ENCODE assay signal across 1 cellular context in the genomic region with DNA sequence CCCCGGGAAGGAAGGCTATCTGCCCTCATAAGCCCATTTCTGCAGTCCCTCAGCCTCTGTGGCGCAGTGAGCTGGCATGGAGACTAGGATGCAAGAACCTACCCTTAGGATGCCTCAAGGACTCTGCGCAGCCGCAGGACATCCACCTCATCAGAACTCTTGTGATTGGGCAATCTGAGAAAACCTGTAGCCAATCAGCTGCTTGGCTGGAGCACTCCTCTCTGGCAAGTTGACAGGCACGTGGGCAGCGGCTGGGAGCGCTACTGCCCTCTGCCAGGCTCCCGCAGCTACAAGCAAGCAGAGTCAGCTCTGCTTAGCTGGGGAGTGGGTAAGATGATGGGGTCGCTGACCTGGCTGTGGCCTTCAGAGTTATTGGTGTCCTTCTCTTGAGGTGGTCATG.
TF ChIP-seq lines count a peak whose summit lies in the region.

No MANE protein-coding gene starts in this region.

TF ChIP-seq in K562, 482 proteins besides CTCF, POLR2A, EP300 and RAD21 (continued from another document):
- TF ChIP-seq, protein P1, sequence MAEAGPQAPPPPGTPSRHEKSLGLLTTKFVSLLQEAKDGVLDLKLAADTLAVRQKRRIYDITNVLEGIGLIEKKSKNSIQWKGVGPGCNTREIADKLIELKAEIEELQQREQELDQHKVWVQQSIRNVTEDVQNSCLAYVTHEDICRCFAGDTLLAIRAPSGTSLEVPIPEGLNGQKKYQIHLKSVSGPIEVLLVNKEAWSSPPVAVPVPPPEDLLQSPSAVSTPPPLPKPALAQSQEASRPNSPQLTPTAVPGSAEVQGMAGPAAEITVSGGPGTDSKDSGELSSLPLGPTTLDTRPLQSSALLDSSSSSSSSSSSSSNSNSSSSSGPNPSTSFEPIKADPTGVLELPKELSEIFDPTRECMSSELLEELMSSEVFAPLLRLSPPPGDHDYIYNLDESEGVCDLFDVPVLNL (CRISPR knock-in tag; IDR thresholded peaks at IDR 0.05; ENCODE audit: low read depth), result no peak
- TF ChIP-seq CREB1 (IDR thresholded peaks at IDR 0.05) (no peak), CREB1 (CRISPR knock-in tag; IDR thresholded peaks at IDR 0.05) (no peak), BHLHE40 (IDR thresholded peaks at IDR 0.05; ENCODE audit: low read length) (peak; percentile 92), KDM2B (CRISPR knock-in tag; IDR thresholded peaks at IDR 0.05) (no peak), NFYB (IDR thresholded peaks at IDR 0.05; ENCODE audit: extremely low read depth, insufficient read length) (peak; percentile 61), ZNF589 (CRISPR knock-in tag; IDR thresholded peaks at IDR 0.05; ENCODE audit: low read depth) (no peak), ETV1 (tag; conservative IDR thresholded peaks at IDR 0.05; ENCODE audit: low read depth) (no peak), L3MBTL2 (IDR thresholded peaks at IDR 0.05) (peak; percentile 79), MEIS2 (IDR thresholded peaks at IDR 0.05; ENCODE audit: partially characterized antibody) (peak; percentile 37), MYC (IDR thresholded peaks at IDR 0.05; ENCODE audit: low read depth, low read length) (peak; percentile 70), MYC (CRISPR knock-in tag; IDR thresholded peaks at IDR 0.05; ENCODE audit: borderline replicate concordance, low read depth) (no peak), NFIC (IDR thresholded peaks at IDR 0.05) (peak; percentile 86), SIN3A (IDR thresholded peaks at IDR 0.05; ENCODE audit: borderline replicate concordance in 2 of 2, control insufficient read depth in 1 of 2, low read depth in 2 of 2, low read length in 2 of 2) (0 out of 4 replicates have a peak, but pooled peaks of 1 of the 2 experiments have one; percentile 34), TGIF2 (CRISPR knock-in tag; IDR thresholded peaks at IDR 0.05) (peak; percentile 43; the same call in 1 of the 2 replicates), NBN (IDR thresholded peaks at IDR 0.05; ENCODE audit: low read depth) (no peak), RBM14 (IDR thresholded peaks at IDR 0.05; ENCODE audit: borderline replicate concordance, insufficient read depth, low read depth, low read length) (no peak), RCOR1 (IDR thresholded peaks at IDR 0.05; ENCODE audit: borderline replicate concordance in 1 of 2, low read depth in 2 of 2, low read length in 2 of 2) (peak in 1 of 2 experiments; percentile 84; a peak in 2 of 4 replicates), MTA3 (IDR thresholded peaks at IDR 0.05; ENCODE audit: borderline replicate concordance) (no peak), CEBPB (tag; IDR thresholded peaks at IDR 0.05) (peak; percentile 69)
- TF ChIP-seq, protein P2, sequence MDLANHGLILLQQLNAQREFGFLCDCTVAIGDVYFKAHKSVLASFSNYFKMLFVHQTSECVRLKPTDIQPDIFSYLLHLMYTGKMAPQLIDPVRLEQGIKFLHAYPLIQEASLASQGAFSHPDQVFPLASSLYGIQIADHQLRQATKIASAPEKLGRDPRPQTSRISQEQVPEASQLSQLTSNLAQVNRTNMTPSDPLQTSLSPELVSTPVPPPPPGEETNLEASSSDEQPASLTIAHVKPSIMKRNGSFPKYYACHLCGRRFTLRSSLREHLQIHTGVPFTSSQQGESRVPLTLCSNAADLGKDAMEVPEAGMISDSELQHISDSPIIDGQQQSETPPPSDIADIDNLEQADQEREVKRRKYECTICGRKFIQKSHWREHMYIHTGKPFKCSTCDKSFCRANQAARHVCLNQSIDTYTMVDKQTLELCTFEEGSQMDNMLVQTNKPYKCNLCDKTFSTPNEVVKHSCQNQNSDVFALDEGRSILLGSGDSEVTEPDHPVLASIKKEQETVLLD (IDR thresholded peaks at IDR 0.05), result peak; percentile 76; the same call in 1 of the 2 replicates
- TF ChIP-seq, protein P3, sequence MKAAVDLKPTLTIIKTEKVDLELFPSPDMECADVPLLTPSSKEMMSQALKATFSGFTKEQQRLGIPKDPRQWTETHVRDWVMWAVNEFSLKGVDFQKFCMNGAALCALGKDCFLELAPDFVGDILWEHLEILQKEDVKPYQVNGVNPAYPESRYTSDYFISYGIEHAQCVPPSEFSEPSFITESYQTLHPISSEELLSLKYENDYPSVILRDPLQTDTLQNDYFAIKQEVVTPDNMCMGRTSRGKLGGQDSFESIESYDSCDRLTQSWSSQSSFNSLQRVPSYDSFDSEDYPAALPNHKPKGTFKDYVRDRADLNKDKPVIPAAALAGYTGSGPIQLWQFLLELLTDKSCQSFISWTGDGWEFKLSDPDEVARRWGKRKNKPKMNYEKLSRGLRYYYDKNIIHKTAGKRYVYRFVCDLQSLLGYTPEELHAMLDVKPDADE (conservative IDR thresholded peaks at IDR 0.05; ENCODE audit: control insufficient read depth, low read depth, low read length), result 0 out of 2 replicates have a peak, but pooled peaks have one; percentile 30
- TF ChIP-seq, protein P4, sequence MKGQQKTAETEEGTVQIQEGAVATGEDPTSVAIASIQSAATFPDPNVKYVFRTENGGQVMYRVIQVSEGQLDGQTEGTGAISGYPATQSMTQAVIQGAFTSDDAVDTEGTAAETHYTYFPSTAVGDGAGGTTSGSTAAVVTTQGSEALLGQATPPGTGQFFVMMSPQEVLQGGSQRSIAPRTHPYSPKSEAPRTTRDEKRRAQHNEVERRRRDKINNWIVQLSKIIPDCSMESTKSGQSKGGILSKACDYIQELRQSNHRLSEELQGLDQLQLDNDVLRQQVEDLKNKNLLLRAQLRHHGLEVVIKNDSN (CRISPR knock-in tag; IDR thresholded peaks at IDR 0.05), result peak; percentile 72
- TF ChIP-seq, protein P5, sequence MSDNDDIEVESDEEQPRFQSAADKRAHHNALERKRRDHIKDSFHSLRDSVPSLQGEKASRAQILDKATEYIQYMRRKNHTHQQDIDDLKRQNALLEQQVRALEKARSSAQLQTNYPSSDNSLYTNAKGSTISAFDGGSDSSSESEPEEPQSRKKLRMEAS (CRISPR knock-in tag; IDR thresholded peaks at IDR 0.05), result peak; percentile 51; the same call in 1 of the 2 replicates
- TF ChIP-seq, protein P6, sequence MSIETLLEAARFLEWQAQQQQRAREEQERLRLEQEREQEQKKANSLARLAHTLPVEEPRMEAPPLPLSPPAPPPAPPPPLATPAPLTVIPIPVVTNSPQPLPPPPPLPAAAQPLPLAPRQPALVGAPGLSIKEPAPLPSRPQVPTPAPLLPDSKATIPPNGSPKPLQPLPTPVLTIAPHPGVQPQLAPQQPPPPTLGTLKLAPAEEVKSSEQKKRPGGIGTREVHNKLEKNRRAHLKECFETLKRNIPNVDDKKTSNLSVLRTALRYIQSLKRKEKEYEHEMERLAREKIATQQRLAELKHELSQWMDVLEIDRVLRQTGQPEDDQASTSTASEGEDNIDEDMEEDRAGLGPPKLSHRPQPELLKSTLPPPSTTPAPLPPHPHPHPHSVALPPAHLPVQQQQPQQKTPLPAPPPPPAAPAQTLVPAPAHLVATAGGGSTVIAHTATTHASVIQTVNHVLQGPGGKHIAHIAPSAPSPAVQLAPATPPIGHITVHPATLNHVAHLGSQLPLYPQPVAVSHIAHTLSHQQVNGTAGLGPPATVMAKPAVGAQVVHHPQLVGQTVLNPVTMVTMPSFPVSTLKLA (conservative IDR thresholded peaks at IDR 0.05), result peak; percentile 80 to 87
